Comparison of ENCODE assay signal across 9 cellular contexts in the genomic region with DNA sequence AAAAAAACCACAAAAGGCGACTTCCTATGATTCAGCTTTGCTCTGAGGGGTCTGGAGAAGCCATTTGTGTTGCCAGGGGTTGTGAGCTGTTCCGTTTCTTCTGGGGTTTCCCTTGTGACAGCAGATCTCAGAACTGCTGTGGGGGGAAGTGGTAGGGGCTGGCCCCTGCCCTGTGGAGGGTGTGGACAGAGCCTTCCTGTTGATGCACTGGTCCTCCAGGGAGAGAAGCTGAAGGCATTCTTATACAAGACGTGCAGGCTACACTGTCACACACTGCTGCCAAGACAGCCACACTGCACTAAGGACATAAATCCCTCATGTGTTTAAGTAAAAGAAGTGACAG. TPM values are rescaled to one million over a fixed set of nuclear protein-coding genes. Genes with fewer than 3 reads are reported as not detected.
DNase-seq lines count a peak whose midpoint lies in the region; ATAC-seq, FAIRE-seq and TF ChIP-seq lines count a peak whose summit lies in the region.
"Had no signal": no experiment of that assay in that cellular context is flagged by ENCODE, and none has a peak within 500 bp of the region (broad histone marks: within the 10 kb centered on the region; RNA-seq: fewer than 3 reads in every experiment).

No MANE protein-coding gene starts in this region.

- TF ChIP-seq POLR2A in H54 (IDR thresholded peaks at IDR 0.05; ENCODE audit: low read depth, low read length) = no peak

- no peaks in the 10 kb centered on the region for H3K4me1 ChIP-seq in mucosa of descending colon (ENCODE audit: low read depth)

- no peak overlapping the region for H3K4me3 ChIP-seq in mucosa of descending colon
- H3K4me3 ChIP-seq in MG63 = no peak overlapping the region

- no peak for FAIRE-seq in H54 (lab: Jason Lieb, UNC)

- DNase-seq in AML-193 (lab: John Stamatoyannopoulos, UW) = peak; percentile 65 to 69
- peak; percentile 60 to 72 for DNase-seq in activated CD4-positive, alpha-beta T cell treated with anti-CD3 and anti-CD28 coated beads, Interleukin-2, amount 50 U/mL, for 48 hours
- DNase-seq in mucosa of descending colon = peak in 2 of 3 donors; percentile 23 to 67
- DNase-seq in H54 (ENCODE audit: insufficient read length, low spot score) = no peak
- DNase-seq in AG08396 (ENCODE audit: low spot score) = no peak
- no peak for DNase-seq in MG63

- peak; percentile 71 for ATAC-seq in GM19328 (IDR thresholded peaks at IDR 0.05; ENCODE audit: unreplicated experiment)
- ATAC-seq in HG03342 (IDR thresholded peaks at IDR 0.05; ENCODE audit: unreplicated experiment) = peak; percentile 90
- ATAC-seq in mucosa of descending colon = peak; percentile 70
- ATAC-seq: left colon had no signal

- H3K9me3 ChIP-seq in mucosa of descending colon (no peaks in the 10 kb centered on the region), MG63 (no peaks in the 10 kb centered on the region)

- no peaks in the 10 kb centered on the region for H3K27me3 ChIP-seq in MG63

- no peak for TF ChIP-seq CTCF in mucosa of descending colon (IDR thresholded peaks at IDR 0.05)

- intact Hi-C loops in mucosa of descending colon (cut with DNase I, micrococcal nuclease) = no loop called here

- H3K36me3 ChIP-seq in mucosa of descending colon (ENCODE audit: low read depth) = no peaks in the 10 kb centered on the region
- no peaks in the 10 kb centered on the region for H3K36me3 ChIP-seq in MG63

RNA-seq across cellular contexts. Expression of a gene that starts 17.3 kb away (rescaled TPM):
- total RNA-seq in mucosa of descending colon = 10 to 100 TPM in 1 of 3 donors, 1 to 10 TPM in 2; 3.9 to 20.1 (median 7.4) TPM
- 10.2 and 23.7 TPM in 2 replicates for total RNA-seq in MG63 (2014; rRNA removed; shearing (Covaris generic); ENCODE audit: low replicate concordance)

RNA-seq across cellular contexts. Expression of a gene that starts 44.0 kb away (rescaled TPM):
- 10 to 100 TPM in 1 of 3 donors, 1 to 10 TPM in 1, under 1 TPM in 1; 0.84 to 13.5 (median 1.6) TPM for total RNA-seq in mucosa of descending colon
- total RNA-seq in MG63 (2014; rRNA removed; shearing (Covaris generic); ENCODE audit: low replicate concordance) = not detected in 2 replicates

Comparison
In these comparisons a context has a peak if more than half of its experiments do, and no peak if none do; other contexts are left out.
1. DNase-seq: peak in AML-193 (2 of 2), activated CD4-positive, alpha-beta T cell treated with anti-CD3 and anti-CD28 coated beads, Interleukin-2, amount 50 U/mL, for 48 hours (2 of 2) and mucosa of descending colon (2 of 3); none in H54 (single experiment), AG08396 (single experiment) and MG63 (single experiment).
2. Peak in every context shown above with its lines, with median percentiles within 50 percentile points of each other: ATAC-seq.